In the genomic region with DNA sequence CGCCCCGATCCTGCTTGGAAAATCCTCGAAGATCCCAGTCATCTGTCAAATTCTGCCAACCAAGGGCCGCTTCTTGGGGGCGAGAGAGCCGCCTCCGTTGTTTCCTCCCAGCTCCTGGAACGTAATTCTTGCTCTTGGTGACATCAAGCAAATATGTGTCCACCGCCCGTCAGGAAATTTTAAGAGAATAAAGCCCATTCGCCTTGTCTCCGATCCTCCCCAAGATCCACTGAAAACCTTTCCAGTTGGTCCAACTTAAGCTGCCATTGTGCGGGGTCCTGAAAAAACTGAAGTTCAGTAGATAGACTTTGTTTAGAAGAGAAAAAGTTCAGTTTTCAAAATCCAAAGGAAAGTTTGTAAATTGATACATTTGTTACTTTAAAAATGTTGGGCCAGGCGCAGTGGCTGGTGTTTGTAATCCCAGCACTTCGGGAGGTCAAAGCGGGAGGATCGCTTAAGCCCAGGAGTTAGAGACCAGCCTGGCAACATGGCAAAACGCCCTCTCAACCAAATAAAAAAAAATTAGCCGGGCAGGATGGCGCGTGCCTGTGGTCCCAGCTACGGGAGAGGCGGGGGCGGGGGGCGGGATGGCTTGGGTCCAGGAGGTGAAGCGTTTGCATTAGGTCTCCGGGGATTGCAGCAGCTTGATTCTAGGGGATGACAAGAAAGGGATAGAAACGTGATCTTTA, we compare ENCODE assay signal across 8 cellular contexts. TPM values are rescaled to one million over a fixed set of nuclear protein-coding genes. Genes with fewer than 3 reads are reported as not detected.
DNase-seq lines count a peak whose midpoint lies in the region; ATAC-seq, FAIRE-seq and TF ChIP-seq lines count a peak whose summit lies in the region.

No MANE protein-coding gene starts in this region.

- no peaks in the 10 kb centered on the region for H3K9me3 ChIP-seq in A549

- H3K4me1 ChIP-seq in A549, result peaks cover 22% of the 10 kb centered on the region

- CTCF ChIA-PET in A549 (lab: Yijun Ruan, JAX), result interaction anchor here (0.6 to 1.7 kb wide), 3 partner anchors 15 to 286 kb away, joined by 3 read pairs; no protein-coding TSS in a partner anchor

- no peak for ATAC-seq in A549
- ATAC-seq in GM21825 (IDR thresholded peaks at IDR 0.05; ENCODE audit: unreplicated experiment), result no peak
- ATAC-seq in HG03095 (IDR thresholded peaks at IDR 0.05; ENCODE audit: unreplicated experiment), result no peak

- H3K4me3 ChIP-seq in A549, result peak overlapping the region; percentile 100

- H3K27ac ChIP-seq in A549, result peak overlapping the region; percentile 93 to 99

- H3K36me3 Mint-ChIP-seq in osteocyte (ENCODE audit: unreplicated experiment), result peaks cover 11% of the 10 kb centered on the region

- FAIRE-seq in A549 (lab: Jason Lieb, UNC) (no peak), GM12891 (lab: Jason Lieb, UNC) (peak; percentile 23)

- WGBS in A549 (ENCODE audit: missing lambda C conversion rate), result 80% methylated on average over 27 of the region's 28 CpGs

- H3K27me3 Mint-ChIP-seq in osteocyte (ENCODE audit: unreplicated experiment), result peaks cover 20% of the 10 kb centered on the region

- TF ChIP-seq RAD21 in A549 (conservative IDR thresholded peaks at IDR 0.05 in 1 of 2, IDR thresholded peaks at IDR 0.05 in 1 of 2), result no peak

- H3K4me2 ChIP-seq in A549, result peak overlapping the region; percentile 92

- no peak for TF ChIP-seq CTCF in A549 (IDR thresholded peaks at IDR 0.05)
- no peak for TF ChIP-seq CTCF in osteocyte (IDR thresholded peaks at IDR 0.05)

- TF ChIP-seq EP300 in A549 (IDR thresholded peaks at IDR 0.05), result no peak

- DNase-seq in A549 (ENCODE audit: low read depth in 1 of 2, low spot score in 1 of 2), result no peak
- DNase-seq in GM12891 (ENCODE audit: insufficient read length, low spot score), result no peak
- peak; percentile 5 for DNase-seq in SW480 (ENCODE audit: low spot score)
- peak; percentile 3 for DNase-seq in fibroblast of gingiva (ENCODE audit: low read depth)
- DNase-seq in osteocyte (ENCODE audit: extremely low spot score, unreplicated experiment), result no peak
- no peak for DNase-seq in medulla oblongata (ENCODE audit: extremely low spot score)

- no peak for TF ChIP-seq POLR2A in A549 (IDR thresholded peaks at IDR 0.05; ENCODE audit: low read length)
- TF ChIP-seq POLR2A in GM12891 (IDR thresholded peaks at IDR 0.05; ENCODE audit: low read depth, low read length), result no peak

- peak overlapping the region; percentile 83 for H3K4me3 Mint-ChIP-seq in osteocyte (ENCODE audit: unreplicated experiment)

- H3K9me3 Mint-ChIP-seq in osteocyte (ENCODE audit: unreplicated experiment), result no peaks in the 10 kb centered on the region

- POLR2A ChIA-PET in A549 (lab: Yijun Ruan, JAX), result no interaction called here

- H3K27ac Mint-ChIP-seq in osteocyte (ENCODE audit: unreplicated experiment), result peak overlapping the region; percentile 93

- H3K4me1 Mint-ChIP-seq in osteocyte (ENCODE audit: unreplicated experiment), result peaks cover 28% of the 10 kb centered on the region

TF ChIP-seq in A549, 52 proteins besides CTCF, POLR2A, EP300 and RAD21:
- no peak for TF ChIP-seq ZNF302 (CRISPR knock-in tag; IDR thresholded peaks at IDR 0.05)
- no peak for TF ChIP-seq MAZ (IDR thresholded peaks at IDR 0.05; ENCODE audit: borderline replicate concordance, low read depth, low read length)
- TF ChIP-seq ESRRA (IDR thresholded peaks at IDR 0.05; ENCODE audit: borderline replicate concordance, low read length), result no peak
- TF ChIP-seq, protein P1, sequence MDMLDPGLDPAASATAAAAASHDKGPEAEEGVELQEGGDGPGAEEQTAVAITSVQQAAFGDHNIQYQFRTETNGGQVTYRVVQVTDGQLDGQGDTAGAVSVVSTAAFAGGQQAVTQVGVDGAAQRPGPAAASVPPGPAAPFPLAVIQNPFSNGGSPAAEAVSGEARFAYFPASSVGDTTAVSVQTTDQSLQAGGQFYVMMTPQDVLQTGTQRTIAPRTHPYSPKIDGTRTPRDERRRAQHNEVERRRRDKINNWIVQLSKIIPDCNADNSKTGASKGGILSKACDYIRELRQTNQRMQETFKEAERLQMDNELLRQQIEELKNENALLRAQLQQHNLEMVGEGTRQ (IDR thresholded peaks at IDR 0.05), result no peak
- TF ChIP-seq, protein P2, sequence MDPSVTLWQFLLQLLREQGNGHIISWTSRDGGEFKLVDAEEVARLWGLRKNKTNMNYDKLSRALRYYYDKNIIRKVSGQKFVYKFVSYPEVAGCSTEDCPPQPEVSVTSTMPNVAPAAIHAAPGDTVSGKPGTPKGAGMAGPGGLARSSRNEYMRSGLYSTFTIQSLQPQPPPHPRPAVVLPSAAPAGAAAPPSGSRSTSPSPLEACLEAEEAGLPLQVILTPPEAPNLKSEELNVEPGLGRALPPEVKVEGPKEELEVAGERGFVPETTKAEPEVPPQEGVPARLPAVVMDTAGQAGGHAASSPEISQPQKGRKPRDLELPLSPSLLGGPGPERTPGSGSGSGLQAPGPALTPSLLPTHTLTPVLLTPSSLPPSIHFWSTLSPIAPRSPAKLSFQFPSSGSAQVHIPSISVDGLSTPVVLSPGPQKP (IDR thresholded peaks at IDR 0.05; ENCODE audit: low read depth, low read length), result no peak
- no peak for TF ChIP-seq HOXA7 (CRISPR knock-in tag; IDR thresholded peaks at IDR 0.05)

TF ChIP-seq in GM12891, 5 proteins besides CTCF, POLR2A, EP300 and RAD21:
- TF ChIP-seq POU2F2 (IDR thresholded peaks at IDR 0.05; ENCODE audit: low read depth, low read length), result 0 out of 2 replicates have a peak, but pooled peaks have one; percentile 21
- no peak for TF ChIP-seq POLR2AphosphoS5 (IDR thresholded peaks at IDR 0.05; ENCODE audit: low read depth, low read length)
TF ChIP-seq in GM12891: peak in this region for 1.

RNA-seq across cellular contexts. Expression of a gene that starts 1.0 kb away (rescaled TPM):
- polyA plus RNA-seq in A549 (2011; rRNA removed) (17.2 and 17.8 TPM in 2 replicates), A549 (2017; fragmentation: RNase III; extraction: RNeasy Plus Mini Kit Qiagen cat#74134 plus additional on column Dnase treatment) (8.7 to 10.2 TPM (median 9.0 TPM) in 3 replicates)
- polyA plus RNA-seq in A549 (2012; cell fraction: cytosol; rRNA removed), result 2.9 and 3.6 TPM in 2 replicates
- 5.1 and 7.0 TPM in 2 replicates for polyA plus RNA-seq in A549 (2012; cell fraction: nucleus; rRNA removed)
- 13.6 and 15.3 TPM in 2 replicates for polyA minus RNA-seq in A549 (2011; rRNA and poly(A)+ RNA removed)
- polyA plus RNA-seq in GM12891 (2012; ENCODE audit: low read depth, missing spikeins), result 10.5 TPM
- 26.8 and 27.7 TPM in 2 replicates for total RNA-seq in osteocyte

Comparison
In these comparisons a context has a peak if more than half of its experiments do, and no peak if none do; other contexts are left out.
1. DNase-seq: peak in SW480 (single experiment) and fibroblast of gingiva (single experiment); none in A549 (0 of 2), GM12891 (single experiment), osteocyte (single experiment) and medulla oblongata (single experiment).